In the genomic region with DNA sequence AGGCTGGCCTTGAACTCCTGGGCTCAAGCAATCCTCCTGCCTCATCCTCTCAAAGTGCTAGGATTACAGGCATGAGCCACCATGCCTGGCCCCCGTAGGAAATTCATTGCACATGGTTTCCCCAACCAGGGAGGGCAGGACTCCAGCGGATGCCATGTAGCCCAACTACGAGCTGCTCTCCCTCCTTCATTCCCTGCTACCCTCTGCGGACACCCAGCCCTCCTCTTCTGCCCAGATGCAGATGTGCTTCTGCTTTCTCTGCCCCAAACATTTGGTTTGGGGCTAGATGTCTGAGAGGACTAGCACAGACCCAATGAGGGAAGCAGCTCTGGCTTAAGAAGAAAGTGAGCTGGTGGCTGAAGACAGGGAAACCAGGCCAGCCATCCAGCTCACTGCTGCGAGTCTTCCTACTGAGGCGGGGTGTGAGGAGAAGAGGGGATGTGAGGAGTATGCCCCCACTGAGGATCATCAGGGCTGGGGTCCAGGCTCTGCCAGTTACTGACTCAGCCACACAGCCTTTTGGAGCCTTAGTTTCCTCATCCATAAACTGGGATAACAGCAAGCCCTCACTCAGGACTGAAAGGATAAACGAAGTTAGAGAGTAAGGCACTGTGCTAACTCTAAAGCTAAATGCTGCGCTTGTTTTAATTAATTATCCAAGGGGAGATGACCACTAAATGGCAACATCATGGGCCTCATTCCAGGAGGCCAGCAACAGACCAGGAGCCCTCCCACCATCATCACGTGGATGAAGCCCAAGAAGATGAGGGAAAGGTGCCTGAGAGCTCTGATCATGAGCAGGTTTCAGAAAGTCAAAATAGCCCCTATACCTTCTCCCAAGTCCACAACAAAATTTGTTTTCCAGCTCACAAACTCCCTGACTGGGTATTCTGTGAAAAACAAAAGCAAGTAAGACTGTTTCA, we compare ENCODE assay signal across 1 cellular context.
TF ChIP-seq lines count a peak whose summit lies in the region.

No MANE protein-coding gene starts in this region.

TF ChIP-seq in GM23338, 12 proteins besides CTCF, POLR2A, EP300 and RAD21 (continued from another document):
- TF ChIP-seq, protein P1, sequence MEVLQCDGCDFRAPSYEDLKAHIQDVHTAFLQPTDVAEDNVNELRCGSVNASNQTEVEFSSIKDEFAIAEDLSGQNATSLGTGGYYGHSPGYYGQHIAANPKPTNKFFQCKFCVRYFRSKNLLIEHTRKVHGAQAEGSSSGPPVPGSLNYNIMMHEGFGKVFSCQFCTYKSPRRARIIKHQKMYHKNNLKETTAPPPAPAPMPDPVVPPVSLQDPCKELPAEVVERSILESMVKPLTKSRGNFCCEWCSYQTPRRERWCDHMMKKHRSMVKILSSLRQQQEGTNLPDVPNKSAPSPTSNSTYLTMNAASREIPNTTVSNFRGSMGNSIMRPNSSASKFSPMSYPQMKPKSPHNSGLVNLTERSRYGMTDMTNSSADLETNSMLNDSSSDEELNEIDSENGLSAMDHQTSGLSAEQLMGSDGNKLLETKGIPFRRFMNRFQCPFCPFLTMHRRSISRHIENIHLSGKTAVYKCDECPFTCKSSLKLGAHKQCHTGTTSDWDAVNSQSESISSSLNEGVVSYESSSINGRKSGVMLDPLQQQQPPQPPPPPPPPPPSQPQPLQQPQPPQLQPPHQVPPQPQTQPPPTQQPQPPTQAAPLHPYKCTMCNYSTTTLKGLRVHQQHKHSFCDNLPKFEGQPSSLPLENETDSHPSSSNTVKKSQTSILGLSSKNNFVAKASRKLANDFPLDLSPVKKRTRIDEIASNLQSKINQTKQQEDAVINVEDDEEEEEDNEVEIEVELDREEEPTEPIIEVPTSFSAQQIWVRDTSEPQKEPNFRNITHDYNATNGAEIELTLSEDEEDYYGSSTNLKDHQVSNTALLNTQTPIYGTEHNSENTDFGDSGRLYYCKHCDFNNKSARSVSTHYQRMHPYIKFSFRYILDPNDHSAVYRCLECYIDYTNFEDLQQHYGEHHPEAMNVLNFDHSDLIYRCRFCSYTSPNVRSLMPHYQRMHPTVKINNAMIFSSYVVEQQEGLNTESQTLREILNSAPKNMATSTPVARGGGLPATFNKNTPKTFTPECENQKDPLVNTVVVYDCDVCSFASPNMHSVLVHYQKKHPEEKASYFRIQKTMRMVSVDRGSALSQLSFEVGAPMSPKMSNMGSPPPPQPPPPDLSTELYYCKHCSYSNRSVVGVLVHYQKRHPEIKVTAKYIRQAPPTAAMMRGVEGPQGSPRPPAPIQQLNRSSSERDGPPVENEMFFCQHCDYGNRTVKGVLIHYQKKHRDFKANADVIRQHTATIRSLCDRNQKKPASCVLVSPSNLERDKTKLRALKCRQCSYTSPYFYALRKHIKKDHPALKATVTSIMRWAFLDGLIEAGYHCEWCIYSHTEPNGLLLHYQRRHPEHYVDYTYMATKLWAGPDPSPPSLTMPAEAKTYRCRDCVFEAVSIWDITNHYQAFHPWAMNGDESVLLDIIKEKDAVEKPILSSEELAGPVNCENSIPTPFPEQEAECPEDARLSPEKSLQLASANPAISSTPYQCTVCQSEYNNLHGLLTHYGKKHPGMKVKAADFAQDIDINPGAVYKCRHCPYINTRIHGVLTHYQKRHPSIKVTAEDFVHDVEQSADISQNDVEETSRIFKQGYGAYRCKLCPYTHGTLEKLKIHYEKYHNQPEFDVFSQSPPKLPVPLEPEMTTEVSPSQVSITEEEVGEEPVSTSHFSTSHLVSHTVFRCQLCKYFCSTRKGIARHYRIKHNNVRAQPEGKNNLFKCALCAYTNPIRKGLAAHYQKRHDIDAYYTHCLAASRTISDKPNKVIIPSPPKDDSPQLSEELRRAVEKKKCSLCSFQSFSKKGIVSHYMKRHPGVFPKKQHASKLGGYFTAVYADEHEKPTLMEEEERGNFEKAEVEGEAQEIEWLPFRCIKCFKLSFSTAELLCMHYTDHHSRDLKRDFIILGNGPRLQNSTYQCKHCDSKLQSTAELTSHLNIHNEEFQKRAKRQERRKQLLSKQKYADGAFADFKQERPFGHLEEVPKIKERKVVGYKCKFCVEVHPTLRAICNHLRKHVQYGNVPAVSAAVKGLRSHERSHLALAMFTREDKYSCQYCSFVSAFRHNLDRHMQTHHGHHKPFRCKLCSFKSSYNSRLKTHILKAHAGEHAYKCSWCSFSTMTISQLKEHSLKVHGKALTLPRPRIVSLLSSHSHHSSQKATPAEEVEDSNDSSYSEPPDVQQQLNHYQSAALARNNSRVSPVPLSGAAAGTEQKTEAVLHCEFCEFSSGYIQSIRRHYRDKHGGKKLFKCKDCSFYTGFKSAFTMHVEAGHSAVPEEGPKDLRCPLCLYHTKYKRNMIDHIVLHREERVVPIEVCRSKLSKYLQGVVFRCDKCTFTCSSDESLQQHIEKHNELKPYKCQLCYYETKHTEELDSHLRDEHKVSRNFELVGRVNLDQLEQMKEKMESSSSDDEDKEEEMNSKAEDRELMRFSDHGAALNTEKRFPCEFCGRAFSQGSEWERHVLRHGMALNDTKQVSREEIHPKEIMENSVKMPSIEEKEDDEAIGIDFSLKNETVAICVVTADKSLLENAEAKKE (CRISPR knock-in tag; IDR thresholded peaks at IDR 0.05), result no peak
- TF ChIP-seq JUNB (IDR thresholded peaks at IDR 0.05; ENCODE audit: unreplicated experiment) (no peak), STAT1 (IDR thresholded peaks at IDR 0.05; ENCODE audit: unreplicated experiment) (no peak), EZH2phosphoT487 (IDR thresholded peaks at IDR 0.05; ENCODE audit: unreplicated experiment) (no peak), ZNF114 (CRISPR knock-in tag; IDR thresholded peaks at IDR 0.05) (no peak), CREB1 (CRISPR knock-in tag; IDR thresholded peaks at IDR 0.05; ENCODE audit: low read depth) (no peak)
- TF ChIP-seq, protein P2, sequence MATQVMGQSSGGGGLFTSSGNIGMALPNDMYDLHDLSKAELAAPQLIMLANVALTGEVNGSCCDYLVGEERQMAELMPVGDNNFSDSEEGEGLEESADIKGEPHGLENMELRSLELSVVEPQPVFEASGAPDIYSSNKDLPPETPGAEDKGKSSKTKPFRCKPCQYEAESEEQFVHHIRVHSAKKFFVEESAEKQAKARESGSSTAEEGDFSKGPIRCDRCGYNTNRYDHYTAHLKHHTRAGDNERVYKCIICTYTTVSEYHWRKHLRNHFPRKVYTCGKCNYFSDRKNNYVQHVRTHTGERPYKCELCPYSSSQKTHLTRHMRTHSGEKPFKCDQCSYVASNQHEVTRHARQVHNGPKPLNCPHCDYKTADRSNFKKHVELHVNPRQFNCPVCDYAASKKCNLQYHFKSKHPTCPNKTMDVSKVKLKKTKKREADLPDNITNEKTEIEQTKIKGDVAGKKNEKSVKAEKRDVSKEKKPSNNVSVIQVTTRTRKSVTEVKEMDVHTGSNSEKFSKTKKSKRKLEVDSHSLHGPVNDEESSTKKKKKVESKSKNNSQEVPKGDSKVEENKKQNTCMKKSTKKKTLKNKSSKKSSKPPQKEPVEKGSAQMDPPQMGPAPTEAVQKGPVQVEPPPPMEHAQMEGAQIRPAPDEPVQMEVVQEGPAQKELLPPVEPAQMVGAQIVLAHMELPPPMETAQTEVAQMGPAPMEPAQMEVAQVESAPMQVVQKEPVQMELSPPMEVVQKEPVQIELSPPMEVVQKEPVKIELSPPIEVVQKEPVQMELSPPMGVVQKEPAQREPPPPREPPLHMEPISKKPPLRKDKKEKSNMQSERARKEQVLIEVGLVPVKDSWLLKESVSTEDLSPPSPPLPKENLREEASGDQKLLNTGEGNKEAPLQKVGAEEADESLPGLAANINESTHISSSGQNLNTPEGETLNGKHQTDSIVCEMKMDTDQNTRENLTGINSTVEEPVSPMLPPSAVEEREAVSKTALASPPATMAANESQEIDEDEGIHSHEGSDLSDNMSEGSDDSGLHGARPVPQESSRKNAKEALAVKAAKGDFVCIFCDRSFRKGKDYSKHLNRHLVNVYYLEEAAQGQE (IDR thresholded peaks at IDR 0.05; ENCODE audit: unreplicated experiment), result no peak
